In genomic region chr3:113947372-113948014, GRCh38 we compare ENCODE assay signal across 8 cellular contexts.
DNase-seq lines count a peak whose midpoint lies in the region; ATAC-seq and TF ChIP-seq lines count a peak whose summit lies in the region.

TSS of gene ZDHHC23 (plus strand) at chr3:113948013. CDS start at chr3:113948803, 790 bp downstream.

- H3K4me3 ChIP-seq in foreskin fibroblast (ENCODE audit: low read depth in 1 of 2, low read length in 2 of 2) = peak within 1 kb of the TSS; percentile 63 to 66
- peak within 1 kb of the TSS; percentile 66 for H3K4me3 ChIP-seq in neuron (ENCODE audit: low read length)

- ATAC-seq in GM21786 (IDR thresholded peaks at IDR 0.05; ENCODE audit: unreplicated experiment) = peak; percentile 72

- H3K36me3 ChIP-seq in neuron (ENCODE audit: insufficient read depth, low read length) = no peaks in the 10 kb centered on the region

- peaks cover 10% of the 10 kb centered on the region for H3K4me1 ChIP-seq in neuron (ENCODE audit: insufficient read depth, low read length)

- TF ChIP-seq CTCF in foreskin fibroblast (IDR thresholded peaks at IDR 0.05; ENCODE audit: low read depth, low read length) = no peak

- DNase-seq in DMS53 treated with DMSO at 0.1 percent for 48 hours (lab: John Stamatoyannopoulos, UW; ENCODE audit: unreplicated experiment) = peak; percentile 72
- peak; percentile 11 for DNase-seq in KG1 (lab: John Stamatoyannopoulos, UW)
- DNase-seq in RKO (ENCODE audit: low spot score) = peak; percentile 70
- DNase-seq in activated effector memory CD4-positive, alpha-beta T cell treated with Interleukin-2 at 50 U/mL for 16 hours = peak; percentile 60
- DNase-seq in foreskin fibroblast = peak; percentile 52 to 84
- DNase-seq in stromal cell of bone marrow (ENCODE audit: low read depth) = peak; percentile 18

- peak within 1 kb of the TSS; percentile 97 for H2AFZ ChIP-seq in neuron (ENCODE audit: low read depth, low read length)

- no peaks in the 10 kb centered on the region for H3K27me3 ChIP-seq in neuron (ENCODE audit: insufficient read depth, low read length)

- H3K9me3 ChIP-seq in neuron (ENCODE audit: low read length) = no peaks in the 10 kb centered on the region

Comparison
In these comparisons a context has a peak if more than half of its experiments do, and no peak if none do; other contexts are left out.
1. Peak in every context shown above with its lines: DNase-seq, ATAC-seq and H3K4me3 ChIP-seq.
2. DNase-seq: peak in every context shown above with its lines; median percentile 72 in DMS53 treated with DMSO at 0.1 percent for 48 hours; 70 in RKO; 68 in foreskin fibroblast; 60 in activated effector memory CD4-positive, alpha-beta T cell treated with Interleukin-2 at 50 U/mL for 16 hours; 18 in stromal cell of bone marrow; 11 in KG1.